8 cellular contexts compared by ENCODE assay signal in genomic region chr5:140631831-140632365, GRCh38. TPM values are rescaled to one million over a fixed set of nuclear protein-coding genes. Genes with fewer than 3 reads are reported as not detected.
DNase-seq lines count a peak whose midpoint lies in the region; ATAC-seq and TF ChIP-seq lines count a peak whose summit lies in the region.

No MANE protein-coding gene starts in this region.

- H3K4me3 ChIP-seq in BJ (ENCODE audit: low read depth, low read length) (peak overlapping the region; percentile 34), HL-60 (replicated peaks; ENCODE audit: insufficient read depth, low read length) (peak overlapping the region; percentile 32), iPS-18a (ENCODE audit: low read length) (peak overlapping the region; percentile 50)

- POLR2A ChIA-PET in BJ (lab: Charles Lee), result no interaction called here

- H3K9me3 ChIP-seq in iPS-18a (ENCODE audit: control insufficient read depth, low read depth, low read length), result peaks cover 5% of the 10 kb centered on the region

- H3K4me1 Mint-ChIP-seq in activated naive CD8-positive, alpha-beta T cell treated with anti-CD3 and anti-CD28 coated beads for 36 hours, result peaks cover 31% of the 10 kb centered on the region
- peaks cover 30% of the 10 kb centered on the region for H3K4me1 Mint-ChIP-seq in stimulated activated naive CD8-positive, alpha-beta T cell treated with anti-CD3 and anti-CD28 coated beads, Interleukin-15, Interleukin-2, amounts not matched to agents 100 ng/mL and 50 ng/mL, for 24 hours (ENCODE audit: low read depth)

- DNase-seq in BJ (ENCODE audit: low read depth), result no peak
- DNase-seq in HL-60 (ENCODE audit: low read depth in 1 of 2, low spot score in 1 of 2), result no peak
- DNase-seq in activated naive CD8-positive, alpha-beta T cell treated with anti-CD3 and anti-CD28 coated beads for 36 hours, result peak; percentile 40
- DNase-seq in middle frontal gyrus (ENCODE audit: extremely low spot score, low spot score), result no peak
- no peak for DNase-seq in NCI-H1092 treated with DMSO at 0.1 percent for 48 hours (lab: John Stamatoyannopoulos, UW)

- H3K36me3 ChIP-seq in BJ (ENCODE audit: control insufficient read depth, insufficient read depth, low read length), result no peaks in the 10 kb centered on the region
- no peaks in the 10 kb centered on the region for H3K36me3 ChIP-seq in iPS-18a (ENCODE audit: control insufficient read depth, low read depth, low read length)

- peak overlapping the region; percentile 49; the same call in 1 of the 2 replicates for H3K27ac ChIP-seq in HL-60 (replicated peaks)
- H3K27ac ChIP-seq in iPS-18a (ENCODE audit: low read length), result no peak overlapping the region

- CTCF ChIA-PET in BJ (lab: Yijun Ruan, JAX), result no interaction called here

- no peak overlapping the region for H3K9ac ChIP-seq in iPS-18a (ENCODE audit: low read length)

- H3K27ac Mint-ChIP-seq in activated naive CD8-positive, alpha-beta T cell treated with anti-CD3 and anti-CD28 coated beads for 36 hours, result peak overlapping the region; percentile 69
- H3K27ac Mint-ChIP-seq in stimulated activated naive CD8-positive, alpha-beta T cell treated with anti-CD3 and anti-CD28 coated beads, Interleukin-15, Interleukin-2, amounts not matched to agents 100 ng/mL and 50 ng/mL, for 24 hours, result no peak overlapping the region

- H3K4me1 ChIP-seq in iPS-18a (ENCODE audit: control insufficient read depth, low read depth, low read length), result no peaks in the 10 kb centered on the region

- peak; percentile 50 for ATAC-seq in GM19395 (IDR thresholded peaks at IDR 0.05; ENCODE audit: unreplicated experiment)

- no peak for TF ChIP-seq CTCF in BJ (IDR thresholded peaks at IDR 0.05; ENCODE audit: insufficient read depth, low read depth, low read length)
- no peak for TF ChIP-seq CTCF in HL-60 (IDR thresholded peaks at IDR 0.05; ENCODE audit: insufficient read depth, low read length)

- H3K4me3 Mint-ChIP-seq in activated naive CD8-positive, alpha-beta T cell treated with anti-CD3 and anti-CD28 coated beads for 36 hours, result peak overlapping the region; percentile 82
- peak overlapping the region; percentile 83 for H3K4me3 Mint-ChIP-seq in stimulated activated naive CD8-positive, alpha-beta T cell treated with anti-CD3 and anti-CD28 coated beads, Interleukin-15, Interleukin-2, amounts not matched to agents 100 ng/mL and 50 ng/mL, for 24 hours

- H3K27me3 ChIP-seq in BJ (ENCODE audit: control insufficient read depth, insufficient read depth, low read length), result no peaks in the 10 kb centered on the region
- H3K27me3 ChIP-seq in HL-60 (ENCODE audit: insufficient read depth, poor library complexity, severe bottlenecking), result no peaks in the 10 kb centered on the region
- H3K27me3 ChIP-seq in iPS-18a (ENCODE audit: control insufficient read depth, insufficient read depth, low read length), result peaks cover 42% of the 10 kb centered on the region

- H3K27me3 Mint-ChIP-seq in activated naive CD8-positive, alpha-beta T cell treated with anti-CD3 and anti-CD28 coated beads for 36 hours, result peaks cover 23% of the 10 kb centered on the region
- peaks cover 21% of the 10 kb centered on the region for H3K27me3 Mint-ChIP-seq in stimulated activated naive CD8-positive, alpha-beta T cell treated with anti-CD3 and anti-CD28 coated beads, Interleukin-15, Interleukin-2, amounts not matched to agents 100 ng/mL and 50 ng/mL, for 24 hours

- H3K9me3 Mint-ChIP-seq in activated naive CD8-positive, alpha-beta T cell treated with anti-CD3 and anti-CD28 coated beads for 36 hours, result peaks cover 3% of the 10 kb centered on the region
- H3K9me3 Mint-ChIP-seq in stimulated activated naive CD8-positive, alpha-beta T cell treated with anti-CD3 and anti-CD28 coated beads, Interleukin-15, Interleukin-2, amounts not matched to agents 100 ng/mL and 50 ng/mL, for 24 hours, result peaks cover 3% of the 10 kb centered on the region

- H3K36me3 Mint-ChIP-seq in activated naive CD8-positive, alpha-beta T cell treated with anti-CD3 and anti-CD28 coated beads for 36 hours, result no peaks in the 10 kb centered on the region
- H3K36me3 Mint-ChIP-seq in stimulated activated naive CD8-positive, alpha-beta T cell treated with anti-CD3 and anti-CD28 coated beads, Interleukin-15, Interleukin-2, amounts not matched to agents 100 ng/mL and 50 ng/mL, for 24 hours (ENCODE audit: low read depth), result peaks cover 3% of the 10 kb centered on the region

RNA-seq across cellular contexts. Expression of gene CD14, which starts 1.1 kb away (rescaled TPM):
- polyA plus RNA-seq in BJ (2011; rRNA removed), result 0.69 and 1.9 TPM in 2 replicates
- 0.09 and 0.46 TPM in 2 replicates for polyA minus RNA-seq in BJ (2011; rRNA and poly(A)+ RNA removed)
- under 1 TPM; 0.42 to 0.58 TPM for total RNA-seq in activated naive CD8-positive, alpha-beta T cell treated with anti-CD3 and anti-CD28 coated beads for 36 hours

RNA-seq across cellular contexts. Expression of gene TMCO6, which starts 7.4 kb away (rescaled TPM):
- 4.8 and 7.5 TPM in 2 replicates for polyA plus RNA-seq in BJ (2011; rRNA removed)
- polyA minus RNA-seq in BJ (2011; rRNA and poly(A)+ RNA removed), result 3.2 and 7.0 TPM in 2 replicates
- 10 to 100 TPM; 34.4 to 37.4 TPM for total RNA-seq in activated naive CD8-positive, alpha-beta T cell treated with anti-CD3 and anti-CD28 coated beads for 36 hours

RNA-seq across cellular contexts. Expression of gene NDUFA2, which starts 15.5 kb away (rescaled TPM):
- 96.8 and 102 TPM in 2 replicates for polyA plus RNA-seq in BJ (2011; rRNA removed)
- polyA minus RNA-seq in BJ (2011; rRNA and poly(A)+ RNA removed), result 10.4 and 11.7 TPM in 2 replicates
- total RNA-seq in activated naive CD8-positive, alpha-beta T cell treated with anti-CD3 and anti-CD28 coated beads for 36 hours, result 10 to 100 TPM; 64.2 to 69.4 TPM

RNA-seq across cellular contexts. Expression of gene IK, which starts 15.7 kb away (rescaled TPM):
- polyA plus RNA-seq in BJ (2011; rRNA removed), result 71.8 and 105 TPM in 2 replicates
- polyA minus RNA-seq in BJ (2011; rRNA and poly(A)+ RNA removed), result 41.0 and 61.3 TPM in 2 replicates
- 10 to 100 TPM; 94.3 to 95.3 TPM for total RNA-seq in activated naive CD8-positive, alpha-beta T cell treated with anti-CD3 and anti-CD28 coated beads for 36 hours

RNA-seq across cellular contexts. Expression of gene WDR55, which starts 32.8 kb away (rescaled TPM):
- polyA plus RNA-seq in BJ (2011; rRNA removed), result 12.7 and 17.9 TPM in 2 replicates
- 16.8 and 18.9 TPM in 2 replicates for polyA minus RNA-seq in BJ (2011; rRNA and poly(A)+ RNA removed)
- total RNA-seq in activated naive CD8-positive, alpha-beta T cell treated with anti-CD3 and anti-CD28 coated beads for 36 hours, result 10 to 100 TPM; 37.5 to 38.9 TPM
